11 cellular contexts compared by ENCODE assay signal in the genomic region with DNA sequence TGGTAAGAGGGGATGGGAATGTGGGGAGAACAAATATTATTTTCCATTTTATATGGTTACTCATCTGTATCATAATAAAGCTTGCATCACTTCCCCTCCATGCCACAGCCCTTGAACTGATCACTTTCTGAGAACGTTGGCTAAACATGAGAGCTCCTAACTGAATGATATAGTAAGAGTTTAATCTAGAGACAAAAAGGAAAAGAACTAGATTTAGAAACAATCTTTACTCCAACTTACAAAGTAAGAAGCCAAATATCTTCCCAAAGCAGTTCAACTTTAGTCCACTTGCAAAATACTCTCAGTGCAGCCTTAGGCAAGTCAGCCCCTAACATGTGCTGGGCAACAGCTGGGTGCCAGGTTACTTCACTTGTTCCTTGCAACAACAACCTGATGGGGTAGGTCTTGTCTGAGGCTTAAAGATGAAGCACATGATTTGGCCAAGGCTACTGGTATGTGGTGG. TPM values are rescaled to one million over a fixed set of nuclear protein-coding genes. Genes with fewer than 3 reads are reported as not detected.
DNase-seq lines count a peak whose midpoint lies in the region; ATAC-seq and TF ChIP-seq lines count a peak whose summit lies in the region.
"Had no signal": no experiment of that assay in that cellular context is flagged by ENCODE, and none has a peak within 500 bp of the region (broad histone marks: within the 10 kb centered on the region; RNA-seq: fewer than 3 reads in every experiment).

No MANE protein-coding gene starts in this region.

- TF ChIP-seq POLR2A in body of pancreas (IDR thresholded peaks at IDR 0.05) (no peak), transverse colon (IDR thresholded peaks at IDR 0.05) (no peak)

- no peak overlapping the region for H3K4me3 ChIP-seq in body of pancreas
- no peak overlapping the region for H3K4me3 ChIP-seq in right atrium auricular region
- H3K4me3 ChIP-seq in transverse colon: no peak overlapping the region

- 61 to 69% methylated on average over 1 of the region's 1 CpG for WGBS in body of pancreas, 2 donors
- WGBS in transverse colon (ENCODE audit: low coverage in 1 of 2), 2 donors: 33 to 50% methylated on average over 1 of the region's 1 CpG

- in situ Hi-C loops in transverse colon (cut with MboI; ENCODE audit: low pct_ligation_motif_present in 1 of 4, low pct_unique_long_range_greater_than_20kb in 1 of 4, low sequenced_read_pairs in 3 of 4): no loop called here

- intact Hi-C loops in body of pancreas (cut with DNase I): no loop called here
- intact Hi-C loops in transverse colon (cut with DNase I; ENCODE audit: low total_unique reads): no loop called here

- H3K9me3 ChIP-seq in body of pancreas (no peaks in the 10 kb centered on the region), right atrium auricular region (no peaks in the 10 kb centered on the region), transverse colon (no peaks in the 10 kb centered on the region)

- no peaks in the 10 kb centered on the region for H3K27me3 ChIP-seq in body of pancreas
- no peaks in the 10 kb centered on the region for H3K27me3 ChIP-seq in right atrium auricular region
- no peaks in the 10 kb centered on the region for H3K27me3 ChIP-seq in transverse colon

- H3K4me3 Mint-ChIP-seq in activated T-cell treated with anti-CD3 and anti-CD28 coated beads, Interleukin-2, amount 50 U/mL, for 72 hours: peak overlapping the region in 1 of 2 donors; percentile 15
- H3K4me3 Mint-ChIP-seq in activated T-cell treated with anti-CD3 and anti-CD28 coated beads, Interleukin-2, amount 50 U/mL, for 4 hours: no peak overlapping the region
- H3K4me3 Mint-ChIP-seq: H9 had no signal

- H3K36me3 ChIP-seq in body of pancreas (replicated peaks in 1 of 2; ENCODE audit: insufficient read depth in 1 of 2, low read depth in 2 of 2) (no peaks in the 10 kb centered on the region), right atrium auricular region (no peaks in the 10 kb centered on the region), transverse colon (no peaks in the 10 kb centered on the region)

- no peak for TF ChIP-seq EP300 in transverse colon (IDR thresholded peaks at IDR 0.05; ENCODE audit: low read depth)

- TF ChIP-seq CTCF in body of pancreas (IDR thresholded peaks at IDR 0.05) (no peak), right atrium auricular region (IDR thresholded peaks at IDR 0.05) (no peak), transverse colon (IDR thresholded peaks at IDR 0.05) (no peak)

- H3K4me1 ChIP-seq in body of pancreas (peaks cover 48% of the 10 kb centered on the region), right atrium auricular region (peaks cover 0 to 72% of the 10 kb centered on the region in 2 donors), transverse colon (peaks cover 12 to 90% (median 45%) of the 10 kb centered on the region in 4 donors)

- peak overlapping the region; percentile 80 for H3K27ac Mint-ChIP-seq in activated T-cell treated with anti-CD3 and anti-CD28 coated beads, Interleukin-2, amount 50 U/mL, for 72 hours
- H3K27ac Mint-ChIP-seq: H9 had no signal

- ATAC-seq in activated T-cell treated with anti-CD3 and anti-CD28 coated beads, Interleukin-2, amount 50 U/mL, for 72 hours (replicated peaks in 1 of 2): no peak
- no peak for ATAC-seq in activated T-cell treated with anti-CD3 and anti-CD28 coated beads, Interleukin-2, amount 50 U/mL, for 4 hours
- ATAC-seq in body of pancreas: no peak

- H3K27ac ChIP-seq in body of pancreas (peak overlapping the region in 3 of 4 donors; percentile 19 to 47 (median 19)), right atrium auricular region (peak overlapping the region; percentile 31 to 55), transverse colon (peak overlapping the region; percentile 36 to 62 (median 39))

- peaks cover 7 to 9% of the 10 kb centered on the region in 2 donors for H3K36me3 Mint-ChIP-seq in activated T-cell treated with anti-CD3 and anti-CD28 coated beads, Interleukin-2, amount 50 U/mL, for 72 hours (ENCODE audit: insufficient read depth in 2 of 2)
- peaks cover 18% of the 10 kb centered on the region for H3K36me3 Mint-ChIP-seq in activated T-cell treated with anti-CD3 and anti-CD28 coated beads, Interleukin-2, amount 50 U/mL, for 4 hours (ENCODE audit: insufficient read depth)

- peaks cover 5 to 7% of the 10 kb centered on the region in 2 donors for H3K9me3 Mint-ChIP-seq in activated T-cell treated with anti-CD3 and anti-CD28 coated beads, Interleukin-2, amount 50 U/mL, for 72 hours
- no peaks in the 10 kb centered on the region for H3K9me3 Mint-ChIP-seq in activated T-cell treated with anti-CD3 and anti-CD28 coated beads, Interleukin-2, amount 50 U/mL, for 4 hours
- H3K9me3 Mint-ChIP-seq: H9 had no signal

- no peaks in the 10 kb centered on the region for H3K27me3 Mint-ChIP-seq in activated T-cell treated with anti-CD3 and anti-CD28 coated beads, Interleukin-2, amount 50 U/mL, for 72 hours (ENCODE audit: low read depth)
- H3K27me3 Mint-ChIP-seq in activated T-cell treated with anti-CD3 and anti-CD28 coated beads, Interleukin-2, amount 50 U/mL, for 4 hours (ENCODE audit: low read depth): no peaks in the 10 kb centered on the region

- no peak for DNase-seq in activated T-cell treated with anti-CD3 and anti-CD28 coated beads, Interleukin-2, amount 50 U/mL, for 72 hours
- no peak for DNase-seq in activated T-cell treated with anti-CD3 and anti-CD28 coated beads, Interleukin-2, amount 50 U/mL, for 4 hours
- DNase-seq in body of pancreas (no peak), right atrium auricular region (ENCODE audit: low spot score) (no peak), transverse colon (no peak), NCI-H510A treated with DMSO at 0.1 percent for 48 hours (lab: John Stamatoyannopoulos, UW) (no peak), GOT3 (lab: John Stamatoyannopoulos, UW) (no peak)
- DNase-seq in activated CD4-positive, CD25-positive, alpha-beta regulatory T cell treated with anti-CD3 and anti-CD28 coated beads, Interleukin-2, amount 50 U/mL, for 72 hours: no peak
- DNase-seq: activated CD8-positive, alpha-beta memory T cell treated with anti-CD3 and anti-CD28 coated beads, Interleukin-2, amount 50 U/mL, for 48 hours; H9; NCI-H774 had no signal

- peaks cover 36% of the 10 kb centered on the region for H3K4me1 Mint-ChIP-seq in activated T-cell treated with anti-CD3 and anti-CD28 coated beads, Interleukin-2, amount 50 U/mL, for 72 hours (ENCODE audit: low read depth)
- H3K4me1 Mint-ChIP-seq in activated T-cell treated with anti-CD3 and anti-CD28 coated beads, Interleukin-2, amount 50 U/mL, for 4 hours (ENCODE audit: low read depth): peaks cover 44% of the 10 kb centered on the region

RNA-seq across cellular contexts. Expression of a gene that starts 20.3 kb away (rescaled TPM):
- total RNA-seq in activated T-cell treated with anti-CD3 and anti-CD28 coated beads, Interleukin-2, amount 50 U/mL, for 72 hours: 10 to 100 TPM; 15.9 to 18.8 TPM
- 10 to 100 TPM; 15.1 to 18.1 (median 17.1) TPM for total RNA-seq in activated T-cell treated with anti-CD3 and anti-CD28 coated beads, Interleukin-2, amount 50 U/mL, for 4 hours
- total RNA-seq in body of pancreas (10 to 100 TPM; 16.9 to 31.3 TPM), right atrium auricular region (10 to 100 TPM in 1 of 2 donors, 1 to 10 TPM in 1; 9.0 to 14.3 TPM), transverse colon (10 to 100 TPM; 25.3 to 47.5 (median 36.5) TPM)
